ENCODE assay signal across 17 cellular contexts in the genomic region with DNA sequence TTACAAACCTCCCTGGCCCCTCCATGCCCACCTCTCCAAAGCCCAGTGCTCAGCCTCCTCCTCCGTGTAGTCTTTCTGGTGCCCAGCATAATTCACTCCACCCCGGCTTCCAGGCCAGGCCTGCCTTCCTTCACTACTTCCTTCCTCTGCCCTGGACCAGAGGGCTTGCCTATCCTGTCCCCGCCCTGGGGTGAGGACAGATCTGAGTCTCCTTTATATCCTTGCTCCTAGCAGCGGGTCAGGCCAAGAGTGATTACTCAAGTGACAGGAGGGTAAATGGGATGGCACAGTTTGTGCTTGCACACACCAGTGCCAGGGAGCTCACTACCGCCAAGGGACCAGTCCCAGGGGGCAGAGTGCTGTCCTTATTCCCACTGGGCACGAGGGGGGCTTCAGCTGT. TPM values are rescaled to one million over a fixed set of nuclear protein-coding genes. Genes with fewer than 3 reads are reported as not detected.
A peak's percentile ranks its signal among the peaks of the same experiment; 100 is the strongest.
DNase-seq lines count a peak whose midpoint lies in the region; ATAC-seq and TF ChIP-seq lines count a peak whose summit lies in the region.
"Had no signal": no experiment of that assay in that cellular context is flagged by ENCODE, and none has a peak within 500 bp of the region (broad histone marks: within the 10 kb centered on the region; RNA-seq: fewer than 3 reads in every experiment).

No MANE protein-coding gene starts in this region.

- H3K4me3 ChIP-seq in SJCRH30 (no peak overlapping the region), esophagus muscularis mucosa (no peak overlapping the region), transverse colon (no peak overlapping the region)

- WGBS in esophagus muscularis mucosa: 77% methylated on average over 6 of the region's 6 CpGs
- 73% methylated on average over 6 of the region's 6 CpGs; no CpG with 5 or more reads in 1 of the 2 donors for WGBS in transverse colon (ENCODE audit: low coverage in 1 of 2), 2 donors

- peaks cover 8% of the 10 kb centered on the region for H3K36me3 Mint-ChIP-seq in nephron progenitor cell (ENCODE audit: low read depth)
- no peaks in the 10 kb centered on the region for H3K36me3 Mint-ChIP-seq in activated T-cell treated with anti-CD3 and anti-CD28 coated beads, Interleukin-2, amount 50 U/mL, for 72 hours (ENCODE audit: insufficient read depth in 2 of 2)
- H3K36me3 Mint-ChIP-seq: CD8-positive, alpha-beta T cell had no signal

- H3K9me3 ChIP-seq in SJCRH30 (replicated peaks): no peaks in the 10 kb centered on the region
- H3K9me3 ChIP-seq in esophagus muscularis mucosa: no peaks in the 10 kb centered on the region
- no peaks in the 10 kb centered on the region for H3K9me3 ChIP-seq in transverse colon

- no peak for TF ChIP-seq CTCF in esophagus muscularis mucosa (IDR thresholded peaks at IDR 0.05)
- no peak for TF ChIP-seq CTCF in nephron progenitor cell (IDR thresholded peaks at IDR 0.05)
- no peak for TF ChIP-seq CTCF in transverse colon (IDR thresholded peaks at IDR 0.05)

- ATAC-seq in activated T-cell treated with anti-CD3 and anti-CD28 coated beads, Interleukin-2, amount 50 U/mL, for 72 hours (replicated peaks in 1 of 2): no peak
- no peak for ATAC-seq in HG03135 (IDR thresholded peaks at IDR 0.05; ENCODE audit: unreplicated experiment)
- ATAC-seq: CD8-positive, alpha-beta T cell had no signal

- H3K27me3 Mint-ChIP-seq in nephron progenitor cell (ENCODE audit: low read depth, poor library complexity): peaks cover 3% of the 10 kb centered on the region
- no peaks in the 10 kb centered on the region for H3K27me3 Mint-ChIP-seq in activated T-cell treated with anti-CD3 and anti-CD28 coated beads, Interleukin-2, amount 50 U/mL, for 72 hours (ENCODE audit: low read depth)

- peak overlapping the region; percentile 96 for H3K27ac ChIP-seq in SJCRH30
- peak overlapping the region; percentile 82 to 89 (median 86) for H3K27ac ChIP-seq in esophagus muscularis mucosa (replicated peaks in 1 of 4)
- H3K27ac ChIP-seq in transverse colon: peak overlapping the region in 3 of 4 donors; percentile 59 to 73 (median 68)

- H3K27ac Mint-ChIP-seq in nephron progenitor cell: peak overlapping the region; percentile 41
- H3K27ac Mint-ChIP-seq in activated T-cell treated with anti-CD3 and anti-CD28 coated beads, Interleukin-2, amount 50 U/mL, for 72 hours: no peak overlapping the region
- H3K27ac Mint-ChIP-seq: B cell; CD8-positive, alpha-beta T cell had no signal

- H3K36me3 ChIP-seq in SJCRH30 (no peaks in the 10 kb centered on the region), esophagus muscularis mucosa (no peaks in the 10 kb centered on the region), transverse colon (no peaks in the 10 kb centered on the region)

- H3K9me3 Mint-ChIP-seq in nephron progenitor cell: peaks cover 4% of the 10 kb centered on the region
- H3K9me3 Mint-ChIP-seq in activated T-cell treated with anti-CD3 and anti-CD28 coated beads, Interleukin-2, amount 50 U/mL, for 72 hours: no peaks in the 10 kb centered on the region
- H3K9me3 Mint-ChIP-seq: CD8-positive, alpha-beta T cell had no signal

- DNase-seq in SJCRH30: no peak
- DNase-seq in esophagus muscularis mucosa (ENCODE audit: extremely low spot score): no peak
- DNase-seq in nephron progenitor cell: no peak
- DNase-seq in transverse colon: no peak
- DNase-seq in hypothalamus (lab: John Stamatoyannopoulos, UW): no peak
- DNase-seq in activated T-cell treated with anti-CD3 and anti-CD28 coated beads, Interleukin-2, amount 50 U/mL, for 72 hours: no peak
- no peak for DNase-seq in Ammon's horn (ENCODE audit: low spot score)
- DNase-seq: CD8-positive, alpha-beta T cell; DMS79; HCEC 1CT; NCI-H187; NCI-H69; NK-92 treated with Interleukin-12 subunit alpha and Interleukin-12 subunit beta, amount 100 ng/mL, for 24 hours; SIG-M5 had no signal

- TF ChIP-seq POLR2A in esophagus muscularis mucosa (IDR thresholded peaks at IDR 0.05; ENCODE audit: low read depth) (no peak), transverse colon (IDR thresholded peaks at IDR 0.05) (no peak)

- H3K4me1 ChIP-seq in SJCRH30: peaks cover 57% of the 10 kb centered on the region
- peaks cover 45 to 100% (median 92%) of the 10 kb centered on the region in 4 donors for H3K4me1 ChIP-seq in esophagus muscularis mucosa
- H3K4me1 ChIP-seq in transverse colon: peaks cover 4 to 56% (median 11%) of the 10 kb centered on the region in 4 donors

- peaks cover 91% of the 10 kb centered on the region for H3K4me1 Mint-ChIP-seq in nephron progenitor cell
- no peaks in the 10 kb centered on the region for H3K4me1 Mint-ChIP-seq in activated T-cell treated with anti-CD3 and anti-CD28 coated beads, Interleukin-2, amount 50 U/mL, for 72 hours (ENCODE audit: low read depth)
- H3K4me1 Mint-ChIP-seq: B cell had no signal

- peak overlapping the region; percentile 12 for H3K4me3 Mint-ChIP-seq in nephron progenitor cell
- H3K4me3 Mint-ChIP-seq in activated T-cell treated with anti-CD3 and anti-CD28 coated beads, Interleukin-2, amount 50 U/mL, for 72 hours: no peak overlapping the region
- H3K4me3 Mint-ChIP-seq: B cell; CD8-positive, alpha-beta T cell had no signal

- intact Hi-C loops in esophagus muscularis mucosa (cut with DNase I) (no loop called here), transverse colon (cut with DNase I; ENCODE audit: low total_unique reads) (no loop called here)

- H3K27me3 ChIP-seq in SJCRH30: no peaks in the 10 kb centered on the region
- H3K27me3 ChIP-seq in esophagus muscularis mucosa: no peaks in the 10 kb centered on the region
- H3K27me3 ChIP-seq in transverse colon: no peaks in the 10 kb centered on the region

- in situ Hi-C loops in transverse colon (cut with MboI; ENCODE audit: low pct_ligation_motif_present in 1 of 4, low pct_unique_long_range_greater_than_20kb in 1 of 4, low sequenced_read_pairs in 3 of 4): no loop called here

- TF ChIP-seq EP300 in esophagus muscularis mucosa (IDR thresholded peaks at IDR 0.05) (no peak), transverse colon (IDR thresholded peaks at IDR 0.05; ENCODE audit: low read depth) (no peak)

RNA-seq across cellular contexts. Expression of a gene that starts 48.0 kb away (rescaled TPM):
- 11.0 and 13.7 TPM in 2 replicates for total RNA-seq in SJCRH30 (2014; rRNA removed; shearing (Covaris generic))
- total RNA-seq in esophagus muscularis mucosa (100 to 1,000 TPM in 1 of 4 donors, 10 to 100 TPM in 3; 33.3 to 109 (median 66.3) TPM), transverse colon (1 to 10 TPM in 3 of 4 donors, under 1 TPM in 1; 0.68 to 6.4 (median 1.7) TPM)
- total RNA-seq in activated T-cell treated with anti-CD3 and anti-CD28 coated beads, Interleukin-2, amount 50 U/mL, for 72 hours: under 1 TPM in 1 of 2 donors, not detected in 1; 0.14 TPM
- total RNA-seq: B cell; CD8-positive, alpha-beta T cell; OCI-LY7 had no signal
